17 cellular contexts compared by ENCODE assay signal in the genomic region with DNA sequence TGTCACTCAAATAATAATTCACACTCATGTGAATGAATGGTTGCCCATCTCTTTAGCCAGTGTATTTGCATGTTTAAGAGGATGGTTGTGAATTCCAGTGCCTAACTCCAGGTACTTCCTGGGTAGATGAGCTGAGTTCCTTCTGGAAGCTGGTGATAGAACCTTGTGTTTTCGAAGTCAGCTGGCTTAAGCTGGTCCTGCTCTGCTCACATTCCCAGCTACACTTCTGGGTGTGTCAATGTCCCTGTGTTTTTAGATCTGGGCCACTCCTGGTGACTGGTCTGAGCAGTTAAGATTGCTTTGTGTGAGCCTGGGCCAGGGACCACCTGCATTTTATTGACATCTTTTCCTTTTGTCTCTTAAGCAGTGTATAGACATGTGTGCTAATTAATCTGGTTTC. TPM values are rescaled to one million over a fixed set of nuclear protein-coding genes. Genes with fewer than 3 reads are reported as not detected.
DNase-seq lines count a peak whose midpoint lies in the region; ATAC-seq and TF ChIP-seq lines count a peak whose summit lies in the region.
"Had no signal": no experiment of that assay in that cellular context is flagged by ENCODE, and none has a peak within 500 bp of the region (broad histone marks: within the 10 kb centered on the region; RNA-seq: fewer than 3 reads in every experiment).

No MANE protein-coding gene starts in this region.

- H3K4me2 ChIP-seq in GM23248 (ENCODE audit: unreplicated experiment), result peak overlapping the region; percentile 72

- H4K20me1 ChIP-seq in GM23248 (ENCODE audit: insufficient read depth), result peaks cover 14% of the 10 kb centered on the region; the same call in 1 of the 2 replicates

- H3K79me2 ChIP-seq in GM23248 (ENCODE audit: insufficient read depth), result peaks cover 99% of the 10 kb centered on the region

- H3K4me1 ChIP-seq in GM23248 (ENCODE audit: insufficient read depth) (peaks cover 78% of the 10 kb centered on the region), gastrocnemius medialis (peaks cover 93 to 94% of the 10 kb centered on the region in 2 donors)

- in situ Hi-C loops in GM23248 (cut with MboI), result no loop called here
- in situ Hi-C loops in gastrocnemius medialis (cut with MboI; ENCODE audit: low sequenced_read_pairs in 4 of 4), result loop anchor here in 2 of 4 donors (25.0 kb wide), 3 partner anchors 127 to 623 kb away; no protein-coding TSS in a partner anchor

- no peaks in the 10 kb centered on the region for H3K9me3 ChIP-seq in GM23248 (ENCODE audit: low read depth)
- H3K9me3 ChIP-seq in gastrocnemius medialis, result no peaks in the 10 kb centered on the region

- no peak overlapping the region for H2AFZ ChIP-seq in GM23248

- H3K27ac ChIP-seq in GM23248 (peak overlapping the region; percentile 75), gastrocnemius medialis (peak overlapping the region; percentile 47 to 73 (median 58)), caudate nucleus (ENCODE audit: low read depth, low read length) (no peak overlapping the region)
- H3K27ac ChIP-seq: SK-N-MC had no signal

- TF ChIP-seq CTCF in gastrocnemius medialis (IDR thresholded peaks at IDR 0.05 in 4 of 5, conservative IDR thresholded peaks at IDR 0.05 in 1 of 5), result no peak
- TF ChIP-seq CTCF in GM20000 (IDR thresholded peaks at IDR 0.05; ENCODE audit: extremely low read depth, missing control alignments), result no peak

- H3F3A ChIP-seq in GM23248 (ENCODE audit: insufficient read depth), result peaks cover 72% of the 10 kb centered on the region

- no peaks in the 10 kb centered on the region for H3K9me2 ChIP-seq in GM23248 (ENCODE audit: insufficient read depth)

- intact Hi-C loops in left colon (cut with DNase I, micrococcal nuclease), result no loop called here
- intact Hi-C loops in gastrocnemius medialis (cut with DNase I; ENCODE audit: low total_unique reads), result no loop called here

- WGBS in GM23248 (ENCODE audit: low coverage in 1 of 2, low lambda C conversion rate in 2 of 2, missing lambda C conversion rate in 2 of 2), 2 experiments, result 94 to 100% methylated on average over 1 of the region's 1 CpG

- DNase-seq in GM23248, result no peak
- peak; percentile 65 for DNase-seq in SW480 (ENCODE audit: low spot score)
- peak; percentile 27 to 74 for DNase-seq in left colon
- no peak for DNase-seq in gastrocnemius medialis
- no peak for DNase-seq in dedifferentiated amniotic fluid mesenchymal stem cell (ENCODE audit: extremely low spot score)
- DNase-seq in GM20000 (ENCODE audit: low spot score), result no peak
- no peak for DNase-seq in caudate nucleus (lab: John Stamatoyannopoulos, UW)
- DNase-seq in NCI-H82 treated with DMSO at 0.1 percent for 48 hours (lab: John Stamatoyannopoulos, UW; ENCODE audit: unreplicated experiment), result no peak
- DNase-seq: activated CD4-positive, alpha-beta memory T cell treated with anti-CD3 and anti-CD28 coated beads for 36 hours; amygdala; erythroblast; GOT3; head of caudate nucleus; kidney glomerular epithelial cell; NCI-H226; stimulated activated CD4-positive, alpha-beta T cell treated with anti-CD3 and anti-CD28 coated beads, Interleukin-2, amount 100 ng/mL, for 24 hours had no signal

- TF ChIP-seq POLR2A in gastrocnemius medialis (IDR thresholded peaks at IDR 0.05), result no peak

- H3K36me3 ChIP-seq in GM23248 (ENCODE audit: low read depth) (no peaks in the 10 kb centered on the region), gastrocnemius medialis (no peaks in the 10 kb centered on the region)

- H3K9ac ChIP-seq in GM23248, result peak overlapping the region; percentile 42

- H3K4me3 ChIP-seq in GM23248 (no peak overlapping the region; the same call in 1 of the 2 replicates), gastrocnemius medialis (no peak overlapping the region)
- H3K4me3 ChIP-seq: SK-N-MC had no signal

- ATAC-seq in left colon (peak; percentile 69), gastrocnemius medialis (peak; percentile 46 to 57)

- H3K27me3 ChIP-seq in GM23248 (replicated peaks; ENCODE audit: insufficient read depth) (no peaks in the 10 kb centered on the region), gastrocnemius medialis (no peaks in the 10 kb centered on the region)

RNA-seq across cellular contexts. Expression of a gene that starts 10.6 kb away (rescaled TPM):
- 144 and 159 TPM in 2 replicates for total RNA-seq in GM23248 (2014; rRNA removed; shearing (Covaris generic))
- polyA plus RNA-seq in GM23248 (2016; fragmentation: Nextera tagmentation; extraction: Ambion mirVana), result 52.3 and 52.4 TPM in 2 replicates
- total RNA-seq in left colon, result 10 to 100 TPM; 43.0 to 51.3 TPM
- 100 to 1,000 TPM in 2 of 4 donors, 10 to 100 TPM in 2; 46.1 to 175 (median 126) TPM for total RNA-seq in gastrocnemius medialis

Comparison
In these comparisons a context has a peak if more than half of its experiments do, and no peak if none do; other contexts are left out.
1. DNase-seq: peak in SW480 (single experiment) and left colon (2 of 2); none in GM23248 (single experiment), gastrocnemius medialis (0 of 2), dedifferentiated amniotic fluid mesenchymal stem cell (single experiment), GM20000 (single experiment), caudate nucleus (0 of 61) and NCI-H82 treated with DMSO at 0.1 percent for 48 hours (single experiment).